Comparison of ENCODE assay signal across 1 cellular context in genomic region chrX:18935893-18936292, GRCh38.
TF ChIP-seq lines count a peak whose summit lies in the region.

No MANE protein-coding gene starts in this region.

TF ChIP-seq in HepG2, 621 proteins besides CTCF, POLR2A, EP300 and RAD21:
- TF ChIP-seq NCOA2 (CRISPR knock-in tag; IDR thresholded peaks at IDR 0.05), result no peak
- no peak for TF ChIP-seq ZNF460 (CRISPR knock-in tag; IDR thresholded peaks at IDR 0.05; ENCODE audit: borderline replicate concordance)
- TF ChIP-seq, protein P1, sequence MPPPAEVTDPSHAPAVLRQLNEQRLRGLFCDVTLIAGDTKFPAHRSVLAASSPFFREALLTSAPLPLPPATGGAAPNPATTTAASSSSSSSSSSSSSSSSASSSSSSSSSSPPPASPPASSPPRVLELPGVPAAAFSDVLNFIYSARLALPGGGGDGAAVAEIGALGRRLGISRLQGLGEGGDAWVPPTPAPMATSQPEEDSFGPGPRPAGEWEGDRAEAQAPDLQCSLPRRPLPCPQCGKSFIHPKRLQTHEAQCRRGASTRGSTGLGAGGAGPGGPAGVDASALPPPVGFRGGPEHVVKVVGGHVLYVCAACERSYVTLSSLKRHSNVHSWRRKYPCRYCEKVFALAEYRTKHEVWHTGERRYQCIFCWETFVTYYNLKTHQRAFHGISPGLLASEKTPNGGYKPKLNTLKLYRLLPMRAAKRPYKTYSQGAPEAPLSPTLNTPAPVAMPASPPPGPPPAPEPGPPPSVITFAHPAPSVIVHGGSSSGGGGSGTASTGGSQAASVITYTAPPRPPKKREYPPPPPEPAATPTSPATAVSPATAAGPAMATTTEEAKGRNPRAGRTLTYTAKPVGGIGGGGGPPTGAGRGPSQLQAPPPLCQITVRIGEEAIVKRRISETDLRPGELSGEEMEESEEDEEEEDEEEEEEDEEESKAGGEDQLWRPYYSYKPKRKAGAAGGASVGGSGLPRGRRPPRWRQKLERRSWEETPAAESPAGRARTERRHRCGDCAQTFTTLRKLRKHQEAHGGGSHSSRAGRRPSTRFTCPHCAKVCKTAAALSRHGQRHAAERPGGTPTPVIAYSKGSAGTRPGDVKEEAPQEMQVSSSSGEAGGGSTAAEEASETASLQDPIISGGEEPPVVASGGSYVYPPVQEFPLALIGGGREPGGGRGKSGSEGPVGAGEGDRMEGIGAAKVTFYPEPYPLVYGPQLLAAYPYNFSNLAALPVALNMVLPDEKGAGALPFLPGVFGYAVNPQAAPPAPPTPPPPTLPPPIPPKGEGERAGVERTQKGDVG (CRISPR knock-in tag; IDR thresholded peaks at IDR 0.05; ENCODE audit: borderline replicate concordance), result no peak
- no peak for TF ChIP-seq KDM4B (CRISPR knock-in tag; IDR thresholded peaks at IDR 0.05)
- TF ChIP-seq IRX3 (CRISPR knock-in tag; IDR thresholded peaks at IDR 0.05; ENCODE audit: borderline replicate concordance, low read depth), result no peak
- TF ChIP-seq ZNF24 (IDR thresholded peaks at IDR 0.05), result no peak
- no peak for TF ChIP-seq AGO1 (IDR thresholded peaks at IDR 0.05; ENCODE audit: low read depth, low read length, poor library complexity, severe bottlenecking)
- TF ChIP-seq HOXA9 (CRISPR knock-in tag; IDR thresholded peaks at IDR 0.05; ENCODE audit: borderline replicate concordance), result no peak
- TF ChIP-seq ZNF616 (CRISPR knock-in tag; IDR thresholded peaks at IDR 0.05; ENCODE audit: low read depth), result no peak
- no peak for TF ChIP-seq ZNF282 (IDR thresholded peaks at IDR 0.05; ENCODE audit: partially characterized antibody)
- TF ChIP-seq ZNF121 (CRISPR knock-in tag; IDR thresholded peaks at IDR 0.05), result no peak
- no peak for TF ChIP-seq HNRNPLL (IDR thresholded peaks at IDR 0.05; ENCODE audit: low read depth, low read length, poor library complexity, severe bottlenecking)
- TF ChIP-seq MYNN (CRISPR knock-in tag; IDR thresholded peaks at IDR 0.05; ENCODE audit: low read depth), result no peak
- TF ChIP-seq HNRNPUL1 (IDR thresholded peaks at IDR 0.05; ENCODE audit: low read depth, low read length), result no peak
- no peak for TF ChIP-seq ZNF792 (CRISPR knock-in tag; IDR thresholded peaks at IDR 0.05)
